8 cellular contexts compared by ENCODE assay signal in genomic region chr1:178055093-178055492, GRCh38. TPM values are rescaled to one million over a fixed set of nuclear protein-coding genes. Genes with fewer than 3 reads are reported as not detected.
A peak's percentile ranks its signal among the peaks of the same experiment; 100 is the strongest.
DNase-seq lines count a peak whose midpoint lies in the region; ATAC-seq and TF ChIP-seq lines count a peak whose summit lies in the region.

No MANE protein-coding gene starts in this region.

- H3K36me3 ChIP-seq in breast epithelium: no peaks in the 10 kb centered on the region

- TF ChIP-seq CTCF in MCF 10A (IDR thresholded peaks at IDR 0.05; ENCODE audit: unreplicated experiment) (peak; percentile 57), breast epithelium (IDR thresholded peaks at IDR 0.05) (no peak), natural killer cell (IDR thresholded peaks at IDR 0.05) (no peak)

- no peaks in the 10 kb centered on the region for H3K9me3 ChIP-seq in breast epithelium

- H3K27ac Mint-ChIP-seq in MCF 10A (ENCODE audit: low read depth, unreplicated experiment): peak overlapping the region; percentile 14
- no peak overlapping the region for H3K27ac Mint-ChIP-seq in natural killer cell

- H3K9me3 Mint-ChIP-seq in MCF 10A (ENCODE audit: unreplicated experiment): no peaks in the 10 kb centered on the region
- H3K9me3 Mint-ChIP-seq in natural killer cell: peaks cover 5 to 6% of the 10 kb centered on the region in 2 donors

- no peak overlapping the region for H3K4me3 ChIP-seq in breast epithelium

- no peaks in the 10 kb centered on the region for H3K27me3 Mint-ChIP-seq in MCF 10A (ENCODE audit: insufficient read depth, unreplicated experiment)
- H3K27me3 Mint-ChIP-seq in natural killer cell (ENCODE audit: low read depth in 2 of 2): no peaks in the 10 kb centered on the region

- no TSS peak for BruUV-seq in MCF 10A (replicated peaks; lab: Mats Ljungman, UMichigan)

- ATAC-seq in left cardiac atrium (peak in 1 of 2 donors; percentile 52), esophagus mucosa (no peak), natural killer cell (no peak)

- CTCF ChIA-PET in MCF 10A (lab: Yijun Ruan, JAX): interaction anchor here (0.6 to 8.2 kb wide), 9 partner anchors 10 to 228 kb away, joined by 3 to 85 read pairs (median 5); no protein-coding TSS in a partner anchor

- H3K4me1 Mint-ChIP-seq in MCF 10A (ENCODE audit: insufficient read depth, unreplicated experiment) (peaks cover 43% of the 10 kb centered on the region), natural killer cell (no peaks in the 10 kb centered on the region)

- peak overlapping the region in 1 of 2 donors; percentile 35 for H3K27ac ChIP-seq in breast epithelium

- H3K27me3 ChIP-seq in breast epithelium: no peaks in the 10 kb centered on the region

- POLR2A ChIA-PET in MCF 10A (lab: Yijun Ruan, JAX): interaction anchor here (0.8 to 0.9 kb wide), 2 partner anchors 38 to 135 kb away, joined by 3 to 5 read pairs; no protein-coding TSS in a partner anchor

- intact Hi-C loops in MCF 10A (cut with micrococcal nuclease) (loop anchor here (1.0 to 5.0 kb wide), 5 partner anchors 38 to 247 kb away; no protein-coding TSS in a partner anchor), breast epithelium (cut with DNase I; ENCODE audit: low total_unique reads) (no loop called here), left cardiac atrium (cut with DNase I) (loop anchor here in 1 of 2 donors (5.0 kb wide), 1 partner anchor 37 kb away; the partner anchor contains the start of gene RASAL2), natural killer cell (cut with micrococcal nuclease) (no loop called here)

- TF ChIP-seq POLR2A in breast epithelium (IDR thresholded peaks at IDR 0.05): no peak

- no peaks in the 10 kb centered on the region for H3K4me1 ChIP-seq in breast epithelium

- no peak overlapping the region for H3K4me3 Mint-ChIP-seq in MCF 10A (ENCODE audit: unreplicated experiment)
- no peak overlapping the region for H3K4me3 Mint-ChIP-seq in natural killer cell

- DNase-seq in MCF 10A (ENCODE audit: unreplicated experiment) (peak; percentile 86), breast epithelium (ENCODE audit: low spot score in 2 of 2) (no peak), RPMI8226 (peak; percentile 15), left cardiac atrium (peak; percentile 50), natural killer cell (no peak), NCI-H2081 (lab: John Stamatoyannopoulos, UW) (no peak), NCI-H1105 (lab: John Stamatoyannopoulos, UW) (no peak)

- no peaks in the 10 kb centered on the region for H3K36me3 Mint-ChIP-seq in MCF 10A (ENCODE audit: insufficient read depth, unreplicated experiment)
- no peaks in the 10 kb centered on the region for H3K36me3 Mint-ChIP-seq in natural killer cell

RNA-seq across cellular contexts. Expression of gene RASAL2, which starts 38.8 kb away (rescaled TPM):
- 56.9 and 62.4 TPM in 2 replicates for total RNA-seq in MCF 10A (2022)
- total RNA-seq in breast epithelium: 10 to 100 TPM; 28.5 to 41.0 (median 40.5) TPM
- 10 to 100 TPM; 16.9 to 27.8 TPM for total RNA-seq in left cardiac atrium
- total RNA-seq in esophagus mucosa: 19.2 TPM
- under 1 TPM in 2 of 3 donors, not detected in 1; 0.16 to 0.23 TPM for total RNA-seq in natural killer cell

Comparison
In these comparisons a context has a peak if more than half of its experiments do, and no peak if none do; other contexts are left out.
1. DNase-seq: peak in MCF 10A (single experiment), RPMI8226 (single experiment) and left cardiac atrium (single experiment); none in breast epithelium (0 of 2), natural killer cell (single experiment), NCI-H2081 (0 of 2) and NCI-H1105 (single experiment).
2. RNA of gene RASAL2, which starts 38.8 kb away (total RNA-seq): 56.9 to 62.4 TPM in MCF 10A, 28.5 to 41.0 TPM in breast epithelium, 16.9 to 27.8 TPM in left cardiac atrium and 19.2 TPM in esophagus mucosa (single experiment); 0.16 to 0.23 TPM in natural killer cell; every median in the first group is over 10 times any median in the second.